ENCODE assay signal across 9 cellular contexts in the genomic region with DNA sequence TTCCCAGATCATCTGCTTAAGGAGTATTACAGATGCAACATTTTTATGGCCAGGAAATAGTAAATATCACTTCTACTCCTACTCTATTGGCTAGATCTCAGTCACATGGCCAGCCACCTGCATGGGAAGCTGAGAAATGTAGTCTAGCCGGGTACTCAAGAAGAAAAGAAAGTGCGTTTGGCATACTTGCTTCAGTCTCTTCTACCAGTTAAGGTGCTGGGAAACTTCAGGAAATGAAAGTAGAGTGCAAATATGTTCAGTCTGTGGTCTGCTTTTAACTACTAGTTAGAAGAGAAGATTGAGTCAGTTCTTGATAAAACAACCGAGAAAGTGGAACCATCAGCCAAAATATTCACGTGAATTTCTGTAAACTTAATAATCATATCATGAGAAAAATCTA.
DNase-seq lines count a peak whose midpoint lies in the region; ATAC-seq and TF ChIP-seq lines count a peak whose summit lies in the region.
"Had no signal": no experiment of that assay in that cellular context is flagged by ENCODE, and none has a peak within 500 bp of the region (broad histone marks: within the 10 kb centered on the region; RNA-seq: fewer than 3 reads in every experiment).

No MANE protein-coding gene starts in this region.

- peak; percentile 68 for DNase-seq in GM12864 (ENCODE audit: low read depth)
- DNase-seq in caudate nucleus (lab: John Stamatoyannopoulos, UW) = no peak
- no peak for DNase-seq in COR-L47 (lab: John Stamatoyannopoulos, UW)
- no peak for DNase-seq in NCI-H1105 (lab: John Stamatoyannopoulos, UW)
- no peak for DNase-seq in omental fat pad (ENCODE audit: low spot score)

- peak overlapping the region; percentile 66 for H3K27ac Mint-ChIP-seq in activated naive CD8-positive, alpha-beta T cell

- TF ChIP-seq CTCF in GM12864 (IDR thresholded peaks at IDR 0.05; ENCODE audit: low read depth, low read length, missing control alignments) (no peak), omental fat pad (IDR thresholded peaks at IDR 0.05) (no peak)

- ATAC-seq in GM19463 (IDR thresholded peaks at IDR 0.05; ENCODE audit: unreplicated experiment) (peak; percentile 100), HG03354 (IDR thresholded peaks at IDR 0.05; ENCODE audit: poor library complexity, severe bottlenecking, unreplicated experiment) (peak; percentile 99), omental fat pad (ENCODE audit: low FRiP score) (no peak)

- peaks cover 16% of the 10 kb centered on the region for H3K4me1 Mint-ChIP-seq in activated naive CD8-positive, alpha-beta T cell (ENCODE audit: low read depth)

- peaks cover 24% of the 10 kb centered on the region for H3K36me3 Mint-ChIP-seq in activated naive CD8-positive, alpha-beta T cell

- H3K27ac ChIP-seq in caudate nucleus (ENCODE audit: low read depth, low read length) = no peak overlapping the region
- H3K27ac ChIP-seq: SK-N-MC had no signal

- H3K27me3 Mint-ChIP-seq in activated naive CD8-positive, alpha-beta T cell = no peaks in the 10 kb centered on the region

- no peak overlapping the region; the same call in 1 of the 2 replicates for H3K4me3 ChIP-seq in GM12864 (ENCODE audit: low read depth, low read length)
- H3K4me3 ChIP-seq: SK-N-MC had no signal

- no peaks in the 10 kb centered on the region for H3K9me3 Mint-ChIP-seq in activated naive CD8-positive, alpha-beta T cell (ENCODE audit: low read depth)

- H3K4me3 Mint-ChIP-seq in activated naive CD8-positive, alpha-beta T cell = no peak overlapping the region
